ENCODE assay signal across 19 cellular contexts in the genomic region with DNA sequence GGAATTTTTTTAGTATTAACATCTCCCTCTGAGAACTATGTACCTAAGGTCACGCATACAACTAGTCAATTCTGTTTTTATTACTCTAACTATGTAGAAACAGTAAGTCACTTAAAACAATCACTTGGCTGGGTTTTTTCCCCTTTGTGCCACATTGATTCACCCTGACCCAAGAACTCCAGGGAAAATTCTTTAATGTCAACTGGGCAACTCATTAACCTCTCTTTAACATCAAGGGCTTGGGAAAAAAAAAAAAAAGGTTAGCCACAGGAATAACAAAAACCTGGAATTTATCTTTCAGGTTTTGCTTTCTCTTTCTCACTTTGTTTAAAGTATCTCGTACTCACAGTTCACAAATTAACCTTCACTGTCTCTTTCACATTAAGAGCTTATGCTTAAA.
DNase-seq lines count a peak whose midpoint lies in the region; ATAC-seq, FAIRE-seq and TF ChIP-seq lines count a peak whose summit lies in the region.
"Had no signal": no experiment of that assay in that cellular context is flagged by ENCODE, and none has a peak within 500 bp of the region (broad histone marks: within the 10 kb centered on the region; RNA-seq: fewer than 3 reads in every experiment).

No MANE protein-coding gene starts in this region.

- no peaks in the 10 kb centered on the region for H3K27me3 Mint-ChIP-seq in activated naive CD8-positive, alpha-beta T cell treated with anti-CD3 and anti-CD28 coated beads, Interleukin-2, amount 50 U/mL, for 24 hours
- no peaks in the 10 kb centered on the region for H3K27me3 Mint-ChIP-seq in memory B cell
- H3K27me3 Mint-ChIP-seq: activated CD4-positive, alpha-beta memory T cell treated with anti-CD3 and anti-CD28 coated beads for 36 hours; activated T-helper 17 cell treated with anti-CD3 and anti-CD28 coated beads, Interleukin-2, amount 50 U/mL, for 72 hours had no signal

- no peak for TF ChIP-seq CTCF in 22Rv1 (IDR thresholded peaks at IDR 0.05)

- peaks cover 50% of the 10 kb centered on the region for H3K4me1 Mint-ChIP-seq in activated naive CD8-positive, alpha-beta T cell treated with anti-CD3 and anti-CD28 coated beads, Interleukin-2, amount 50 U/mL, for 24 hours
- peaks cover 4% of the 10 kb centered on the region for H3K4me1 Mint-ChIP-seq in memory B cell

- peak overlapping the region; percentile 65 for H3K27ac Mint-ChIP-seq in activated naive CD8-positive, alpha-beta T cell treated with anti-CD3 and anti-CD28 coated beads, Interleukin-2, amount 50 U/mL, for 24 hours
- H3K27ac Mint-ChIP-seq in memory B cell, result peak overlapping the region; percentile 3
- H3K27ac Mint-ChIP-seq: activated CD4-positive, alpha-beta memory T cell treated with anti-CD3 and anti-CD28 coated beads for 36 hours; activated T-helper 17 cell treated with anti-CD3 and anti-CD28 coated beads, Interleukin-2, amount 50 U/mL, for 72 hours had no signal

- peak; percentile 46 for FAIRE-seq in G401.6 (lab: Jason Lieb, UNC)
- FAIRE-seq: TTC549 had no signal

- H3K9me3 Mint-ChIP-seq in activated naive CD8-positive, alpha-beta T cell treated with anti-CD3 and anti-CD28 coated beads, Interleukin-2, amount 50 U/mL, for 24 hours, result no peaks in the 10 kb centered on the region
- H3K9me3 Mint-ChIP-seq in memory B cell, result no peaks in the 10 kb centered on the region
- H3K9me3 Mint-ChIP-seq: activated CD4-positive, alpha-beta memory T cell treated with anti-CD3 and anti-CD28 coated beads for 36 hours; activated T-helper 17 cell treated with anti-CD3 and anti-CD28 coated beads, Interleukin-2, amount 50 U/mL, for 72 hours; neural crest cell had no signal

- ATAC-seq in activated naive CD8-positive, alpha-beta T cell treated with anti-CD3 and anti-CD28 coated beads, Interleukin-2, amount 50 U/mL, for 24 hours, result no peak
- ATAC-seq in memory B cell (ENCODE audit: low read depth) (no peak), GM18868 (IDR thresholded peaks at IDR 0.05; ENCODE audit: unreplicated experiment) (no peak)
- ATAC-seq: activated T-helper 17 cell treated with anti-CD3 and anti-CD28 coated beads, Interleukin-2, amount 50 U/mL, for 72 hours; gastroesophageal sphincter; lower lobe of right lung; PC-3 had no signal

- no peak overlapping the region for H3K4me3 Mint-ChIP-seq in activated naive CD8-positive, alpha-beta T cell treated with anti-CD3 and anti-CD28 coated beads, Interleukin-2, amount 50 U/mL, for 24 hours
- H3K4me3 Mint-ChIP-seq in memory B cell, result no peak overlapping the region
- H3K4me3 Mint-ChIP-seq: activated CD4-positive, alpha-beta memory T cell treated with anti-CD3 and anti-CD28 coated beads for 36 hours; activated T-helper 17 cell treated with anti-CD3 and anti-CD28 coated beads, Interleukin-2, amount 50 U/mL, for 72 hours; neural crest cell had no signal

- no peak for DNase-seq in activated naive CD8-positive, alpha-beta T cell treated with anti-CD3 and anti-CD28 coated beads, Interleukin-2, amount 50 U/mL, for 24 hours
- DNase-seq in memory B cell (ENCODE audit: low spot score in 2 of 2) (no peak), NCI-H2227 treated with DMSO at 0.1 percent for 48 hours (lab: John Stamatoyannopoulos, UW) (no peak), AG08395 (ENCODE audit: low spot score) (no peak), superior temporal gyrus (ENCODE audit: extremely low spot score) (no peak)
- DNase-seq: activated CD4-positive, alpha-beta memory T cell treated with anti-CD3 and anti-CD28 coated beads for 36 hours; aorta; lower lobe of right lung; NCI-H2081; PC-3 had no signal

- peaks cover 67% of the 10 kb centered on the region for H3K36me3 Mint-ChIP-seq in activated naive CD8-positive, alpha-beta T cell treated with anti-CD3 and anti-CD28 coated beads, Interleukin-2, amount 50 U/mL, for 24 hours (ENCODE audit: low read depth)
- H3K36me3 Mint-ChIP-seq in memory B cell, result peaks cover 18% of the 10 kb centered on the region

- H3K27ac ChIP-seq in 22Rv1, result peak overlapping the region; percentile 91
- H3K27ac ChIP-seq: coronary artery, lower lobe of right lung, suprapubic skin had no signal
